17 cellular contexts compared by ENCODE assay signal in genomic region chrX:102985182-102985581, GRCh38. TPM values are rescaled to one million over a fixed set of nuclear protein-coding genes. Genes with fewer than 3 reads are reported as not detected.
DNase-seq lines count a peak whose midpoint lies in the region; ATAC-seq and TF ChIP-seq lines count a peak whose summit lies in the region.
"Had no signal": no experiment of that assay in that cellular context is flagged by ENCODE, and none has a peak within 500 bp of the region (broad histone marks: within the 10 kb centered on the region; RNA-seq: fewer than 3 reads in every experiment).

No MANE protein-coding gene starts in this region.

- no peak overlapping the region for H3K4me3 Mint-ChIP-seq in progenitor cell of endocrine pancreas (ENCODE audit: low read depth)
- H3K4me3 Mint-ChIP-seq: activated CD4-positive, alpha-beta T cell treated with anti-CD3 and anti-CD28 coated beads for 36 hours; stimulated activated naive CD8-positive, alpha-beta T cell treated with anti-CD3 and anti-CD28 coated beads, Interleukin-15, Interleukin-2, amounts not matched to agents 100 ng/mL and 50 ng/mL, for 24 hours had no signal

- H3K27me3 Mint-ChIP-seq in progenitor cell of endocrine pancreas: no peaks in the 10 kb centered on the region
- H3K27me3 Mint-ChIP-seq: activated CD4-positive, alpha-beta T cell treated with anti-CD3 and anti-CD28 coated beads for 36 hours; stimulated activated naive CD8-positive, alpha-beta T cell treated with anti-CD3 and anti-CD28 coated beads, Interleukin-15, Interleukin-2, amounts not matched to agents 100 ng/mL and 50 ng/mL, for 24 hours had no signal

- 61% methylated on average over 3 of the region's 3 CpGs for WGBS in mammary epithelial cell (ENCODE audit: low coverage, missing lambda C conversion rate)

- TF ChIP-seq CTCF in AG09309 (IDR thresholded peaks at IDR 0.05; ENCODE audit: control insufficient read depth, insufficient read depth, low read depth, low read length, missing control alignments): no peak
- no peak for TF ChIP-seq CTCF in mammary epithelial cell (conservative IDR thresholded peaks at IDR 0.05 in 1 of 2, IDR thresholded peaks at IDR 0.05 in 1 of 2; ENCODE audit: extremely low read depth in 1 of 2, insufficient read depth in 1 of 2, low read depth in 1 of 2, low read length in 2 of 2)
- no peak for TF ChIP-seq CTCF in progenitor cell of endocrine pancreas (IDR thresholded peaks at IDR 0.05; ENCODE audit: unreplicated experiment)

- DNase-seq in AG09309 (ENCODE audit: low read depth) (peak; percentile 89), GF-D8 (lab: John Stamatoyannopoulos, UW) (peak; percentile 97), NOMO-1 treated with dmso at 0.1 percent for 144 hours (lab: John Stamatoyannopoulos, UW; ENCODE audit: unreplicated experiment) (peak; percentile 95), mammary epithelial cell (peak; percentile 19), progenitor cell of endocrine pancreas (ENCODE audit: low spot score, unreplicated experiment) (no peak), HuH-7.5 (ENCODE audit: low spot score) (no peak), NCI-H526 (lab: John Stamatoyannopoulos, UW) (no peak)
- DNase-seq: activated CD4-positive, alpha-beta T cell treated with anti-CD3 and anti-CD28 coated beads for 36 hours; Caco-2; kidney glomerular epithelial cell; NCI-H226; retina; SHP77 had no signal

- no TSS peak for BruUV-seq in mammary epithelial cell (replicated peaks; lab: Mats Ljungman, UMichigan)

- no peaks in the 10 kb centered on the region for H3K9me3 ChIP-seq in mammary epithelial cell (replicated peaks; ENCODE audit: insufficient read depth, low read length)
- H3K9me3 ChIP-seq: Caco-2 had no signal

- dilution Hi-C loops in mammary epithelial cell (cut with HindIII; ENCODE audit: low sequenced_read_pairs): no loop called here

- H3K9ac ChIP-seq in mammary epithelial cell (ENCODE audit: insufficient read depth, low read length): no peak overlapping the region
- H3K9ac ChIP-seq: KMS-11 had no signal

- no peak overlapping the region for H2AFZ ChIP-seq in mammary epithelial cell (ENCODE audit: low read depth, low read length)

- H3K27ac Mint-ChIP-seq in progenitor cell of endocrine pancreas: no peak overlapping the region
- H3K27ac Mint-ChIP-seq: activated CD4-positive, alpha-beta T cell treated with anti-CD3 and anti-CD28 coated beads for 36 hours; stimulated activated naive CD8-positive, alpha-beta T cell treated with anti-CD3 and anti-CD28 coated beads, Interleukin-15, Interleukin-2, amounts not matched to agents 100 ng/mL and 50 ng/mL, for 24 hours had no signal

- no peaks in the 10 kb centered on the region for H3K79me2 ChIP-seq in mammary epithelial cell (ENCODE audit: insufficient read depth, low read length)

- intact Hi-C loops in mammary epithelial cell (cut with micrococcal nuclease): no loop called here

- H4K20me1 ChIP-seq in mammary epithelial cell (ENCODE audit: insufficient read depth, low read length): no peaks in the 10 kb centered on the region

- H3K4me1 ChIP-seq in mammary epithelial cell (ENCODE audit: insufficient read depth, low read length): no peaks in the 10 kb centered on the region
- H3K4me1 ChIP-seq: Caco-2 had no signal

- H3K4me2 ChIP-seq in mammary epithelial cell (ENCODE audit: insufficient read depth, low read depth, low read length): no peak overlapping the region
- H3K4me2 ChIP-seq: KMS-11 had no signal

- no peaks in the 10 kb centered on the region for H3K36me3 Mint-ChIP-seq in progenitor cell of endocrine pancreas (ENCODE audit: insufficient read depth)

- no peak for ATAC-seq in HG02840 (IDR thresholded peaks at IDR 0.05; ENCODE audit: low FRiP score, unreplicated experiment)
- ATAC-seq: activated CD4-positive, alpha-beta T cell treated with anti-CD3 and anti-CD28 coated beads for 36 hours had no signal

- no peak overlapping the region for H3K4me3 ChIP-seq in AG09309 (ENCODE audit: control insufficient read depth, low read depth, low read length)
- no peak overlapping the region for H3K4me3 ChIP-seq in mammary epithelial cell (replicated peaks in 1 of 3; ENCODE audit: insufficient read depth in 1 of 3, low read depth in 2 of 3, low read length in 3 of 3)

- in situ Hi-C loops in mammary epithelial cell (cut with MboI; ENCODE audit: low sequenced_read_pairs in 2 of 2): no loop called here

- H3K4me1 Mint-ChIP-seq in progenitor cell of endocrine pancreas (ENCODE audit: low read depth): no peaks in the 10 kb centered on the region
- H3K4me1 Mint-ChIP-seq: activated CD4-positive, alpha-beta T cell treated with anti-CD3 and anti-CD28 coated beads for 36 hours had no signal

- H3K9me3 Mint-ChIP-seq in progenitor cell of endocrine pancreas (ENCODE audit: low read depth): peaks cover 16% of the 10 kb centered on the region
- H3K9me3 Mint-ChIP-seq: stimulated activated naive CD8-positive, alpha-beta T cell treated with anti-CD3 and anti-CD28 coated beads, Interleukin-15, Interleukin-2, amounts not matched to agents 100 ng/mL and 50 ng/mL, for 24 hours had no signal

- CTCF ChIA-PET in mammary epithelial cell (lab: Charles Lee; ENCODE audit: low non-redundant PET): no interaction called here

- no peaks in the 10 kb centered on the region for H3K36me3 ChIP-seq in mammary epithelial cell (ENCODE audit: insufficient read depth, low read length)

- H3K27me3 ChIP-seq in mammary epithelial cell (ENCODE audit: insufficient read depth, low read length): no peaks in the 10 kb centered on the region

- H3K27ac ChIP-seq in mammary epithelial cell (ENCODE audit: insufficient read depth, low read depth, low read length): no peak overlapping the region
- H3K27ac ChIP-seq: KMS-11 had no signal

RNA-seq across cellular contexts. Expression of gene RAB40AL, which starts 48.1 kb away (rescaled TPM):
- 1 to 10 TPM in 1 of 2 donors, under 1 TPM in 1; 0.56 to 1.3 TPM for total RNA-seq in mammary epithelial cell
- polyA plus RNA-seq in mammary epithelial cell: 0.12 TPM
- polyA minus RNA-seq in mammary epithelial cell: not detected
- total RNA-seq in progenitor cell of endocrine pancreas: 1.1 and 2.2 TPM in 2 replicates
- total RNA-seq: activated CD4-positive, alpha-beta T cell treated with anti-CD3 and anti-CD28 coated beads for 36 hours; T-helper 2 cell treated with Interferon-gamma antibody and Interleukin-4, amounts not matched to agents 100 ng/mL and 5 ng/mL, for 36 hours had no signal

Comparison
In these comparisons a context has a peak if more than half of its experiments do, and no peak if none do; other contexts are left out.
1. DNase-seq: peak in AG09309 (single experiment), GF-D8 (single experiment), NOMO-1 treated with dmso at 0.1 percent for 144 hours (single experiment) and mammary epithelial cell (single experiment); none in progenitor cell of endocrine pancreas (single experiment), HuH-7.5 (single experiment) and NCI-H526 (0 of 2).